13 cellular contexts compared by ENCODE assay signal in the genomic region with DNA sequence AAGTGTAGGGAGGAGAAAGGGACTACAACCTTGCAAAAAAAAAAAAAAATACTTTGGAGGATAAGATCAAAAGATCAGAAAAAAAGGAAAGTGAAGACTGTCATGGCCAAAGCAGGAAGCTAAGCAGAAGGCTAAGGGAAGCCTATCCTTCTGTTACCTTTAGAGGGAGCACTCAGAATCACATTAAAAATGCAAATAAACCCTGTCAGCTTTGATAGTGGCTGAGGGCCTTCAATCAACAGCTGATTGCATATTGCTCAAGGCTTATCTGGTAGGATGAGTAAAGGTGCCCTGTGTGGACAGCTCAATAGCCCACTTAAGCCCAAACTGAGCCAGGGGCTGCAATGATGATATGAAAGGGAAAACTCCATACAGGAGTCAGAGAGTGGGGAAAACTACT.
DNase-seq lines count a peak whose midpoint lies in the region; ATAC-seq, FAIRE-seq and TF ChIP-seq lines count a peak whose summit lies in the region.
"Had no signal": no experiment of that assay in that cellular context is flagged by ENCODE, and none has a peak within 500 bp of the region (broad histone marks: within the 10 kb centered on the region; RNA-seq: fewer than 3 reads in every experiment).

No MANE protein-coding gene starts in this region.

- no peaks in the 10 kb centered on the region for H3K9me3 ChIP-seq in Loucy (ENCODE audit: insufficient read depth, low read depth, low read length)
- no peaks in the 10 kb centered on the region for H3K9me3 ChIP-seq in GM12878 (replicated peaks; ENCODE audit: control insufficient read depth, insufficient read depth, low read length)
- no peaks in the 10 kb centered on the region for H3K9me3 ChIP-seq in neural cell (ENCODE audit: low read length)
- H3K9me3 ChIP-seq: sigmoid colon had no signal

- SMC1A ChIA-PET in GM12878 (lab: Charles Lee; ENCODE audit: uncharacterized antibody, unreplicated experiment), result interaction anchor here (0.6 to 1.8 kb wide), 3 partner anchors 10 to 172 kb away, joined by 3 to 6 read pairs (median 5); no protein-coding TSS in a partner anchor

- CTCF ChIA-PET in GM12878 (lab: Yijun Ruan, JAX), result interaction anchor here (0.6 kb wide), 1 partner anchor 536 kb away, joined by 4 read pairs; no protein-coding TSS in a partner anchor

- H3K4me3 ChIP-seq in Loucy (ENCODE audit: low read length, poor library complexity, severe bottlenecking), result no peak overlapping the region
- no peak overlapping the region for H3K4me3 ChIP-seq in GM12878
- no peak overlapping the region for H3K4me3 ChIP-seq in neural cell (ENCODE audit: low read length)
- H3K4me3 ChIP-seq: sigmoid colon had no signal

- H3K9ac ChIP-seq in Loucy (ENCODE audit: low read depth, low read length, poor library complexity, severe bottlenecking) (no peak overlapping the region), GM12878 (ENCODE audit: control insufficient read depth, insufficient read depth, low read length) (no peak overlapping the region), neural cell (ENCODE audit: low read length) (no peak overlapping the region)

- H3K79me2 ChIP-seq in Loucy (ENCODE audit: insufficient read depth, low read length) (no peaks in the 10 kb centered on the region), GM12878 (ENCODE audit: control insufficient read depth, insufficient read depth, low read length) (no peaks in the 10 kb centered on the region), neural cell (replicated peaks; ENCODE audit: insufficient read depth, low read length) (no peaks in the 10 kb centered on the region)

- H3K27ac ChIP-seq in GM12878 (ENCODE audit: control insufficient read depth, insufficient read depth) (no peak overlapping the region), neural cell (ENCODE audit: low read length) (no peak overlapping the region)
- H3K27ac ChIP-seq: sigmoid colon had no signal

- H3F3A ChIP-seq in Loucy (ENCODE audit: low read depth) (no peaks in the 10 kb centered on the region), neural cell (ENCODE audit: insufficient read depth, low read length, poor library complexity, severe bottlenecking) (no peaks in the 10 kb centered on the region)

- TF ChIP-seq CTCF in Loucy (conservative IDR thresholded peaks at IDR 0.05; ENCODE audit: low read length) (peak; percentile 30), GM12878 (IDR thresholded peaks at IDR 0.05 in 2 of 3, conservative IDR thresholded peaks at IDR 0.05 in 1 of 3; ENCODE audit: control insufficient read depth in 2 of 3, extremely low read depth in 1 of 3, insufficient read depth in 1 of 3, low read depth in 3 of 3, low read length in 3 of 3) (peak in 1 of 3 experiments; percentile 23; a peak in 2 of 6 replicates), neural cell (IDR thresholded peaks at IDR 0.05; ENCODE audit: poor library complexity, severe bottlenecking) (peak; percentile 29)

- H3K9me2 ChIP-seq in Loucy (replicated peaks; ENCODE audit: low read depth, low read length) (no peaks in the 10 kb centered on the region), neural cell (ENCODE audit: insufficient read depth, low read length) (no peaks in the 10 kb centered on the region)

- FAIRE-seq in GM12878 (lab: Jason Lieb, UNC) (no peak), urothelium cell line (lab: Jason Lieb, UNC) (no peak)

- no TSS peak for BruUV-seq in GM12878 (replicated peaks; lab: Mats Ljungman, UMichigan)

- intact Hi-C loops in GM12878 (cut with micrococcal nuclease; ENCODE audit: unreplicated experiment), result no loop called here

- ATAC-seq in GM12878, result peak; percentile 54; the same call in 2 of the 3 replicates
- ATAC-seq in GM18511 (IDR thresholded peaks at IDR 0.05; ENCODE audit: unreplicated experiment), result no peak
- ATAC-seq: effector memory CD8-positive, alpha-beta T cell; left colon; T-helper 17 cell had no signal

- H2AFZ ChIP-seq in Loucy (ENCODE audit: low read length) (no peak overlapping the region), GM12878 (ENCODE audit: control insufficient read depth, low read depth, low read length) (no peak overlapping the region), neural cell (ENCODE audit: low read depth, low read length) (no peak overlapping the region)

- POLR2A ChIA-PET in GM12878 (lab: Charles Lee), result no interaction called here

- H3K4me2 ChIP-seq in Loucy (ENCODE audit: low read depth, low read length, poor library complexity, severe bottlenecking) (no peak overlapping the region), GM12878 (ENCODE audit: control insufficient read depth, insufficient read depth) (no peak overlapping the region), neural cell (ENCODE audit: low read length) (no peak overlapping the region)

- TF ChIP-seq RAD21 in GM12878 (IDR thresholded peaks at IDR 0.05; ENCODE audit: insufficient read depth, low read depth, low read length) (0 out of 2 replicates have a peak, but pooled peaks have one; percentile 26), neural cell (conservative IDR thresholded peaks at IDR 0.05) (no peak)

- TF ChIP-seq POLR2A in GM12878 (IDR thresholded peaks at IDR 0.05; ENCODE audit: low read depth, low read length), result no peak

- no peaks in the 10 kb centered on the region for H4K20me1 ChIP-seq in Loucy (ENCODE audit: insufficient read depth, low read length, poor library complexity, severe bottlenecking)
- no peaks in the 10 kb centered on the region for H4K20me1 ChIP-seq in GM12878 (ENCODE audit: control insufficient read depth, insufficient read depth)
- H4K20me1 ChIP-seq in neural cell (ENCODE audit: insufficient read depth), result no peaks in the 10 kb centered on the region

- RAD21 ChIA-PET in GM12878 (lab: Charles Lee; ENCODE audit: unreplicated experiment), result no interaction called here

- TF ChIP-seq EP300 in GM12878 (IDR thresholded peaks at IDR 0.05; ENCODE audit: borderline replicate concordance in 1 of 2, control insufficient read depth in 1 of 2, low read depth in 2 of 2, low read length in 2 of 2) (no peak), neural cell (conservative IDR thresholded peaks at IDR 0.05; ENCODE audit: poor library complexity, severe bottlenecking) (no peak)

- H3K4me1 ChIP-seq in Loucy (ENCODE audit: insufficient read depth, low read length, poor library complexity, severe bottlenecking) (no peaks in the 10 kb centered on the region), GM12878 (ENCODE audit: control insufficient read depth, insufficient read depth, low read length) (no peaks in the 10 kb centered on the region)
- H3K4me1 ChIP-seq: sigmoid colon had no signal

- in situ Hi-C loops in GM12878 (cut with MboI), result no loop called here

- no peaks in the 10 kb centered on the region for H3K27me3 ChIP-seq in Loucy (ENCODE audit: insufficient read depth, low read length, poor library complexity, severe bottlenecking)
- H3K27me3 ChIP-seq in GM12878 (replicated peaks in 1 of 2; ENCODE audit: control insufficient read depth in 2 of 2, insufficient read depth in 2 of 2, low read length in 1 of 2), result no peaks in the 10 kb centered on the region
- no peaks in the 10 kb centered on the region for H3K27me3 ChIP-seq in neural cell (ENCODE audit: insufficient read depth, low read depth, low read length)
- H3K27me3 ChIP-seq: sigmoid colon had no signal

- H3K36me3 ChIP-seq in Loucy (ENCODE audit: insufficient read depth, low read length), result no peaks in the 10 kb centered on the region
- H3K36me3 ChIP-seq in GM12878 (ENCODE audit: control insufficient read depth in 2 of 2, insufficient read depth in 2 of 2, low read length in 1 of 2), result no peaks in the 10 kb centered on the region
- H3K36me3 ChIP-seq in neural cell (ENCODE audit: insufficient read depth, low read length), result no peaks in the 10 kb centered on the region
- H3K36me3 ChIP-seq: sigmoid colon had no signal

- DNase-seq in NCI-H1694 treated with DMSO at 0.1 percent for 48 hours (lab: John Stamatoyannopoulos, UW) (peak; percentile 4), NCI-H1694 (lab: John Stamatoyannopoulos, UW) (no peak), GM12878 (ENCODE audit: low read depth, low spot score) (no peak), urothelium cell line (ENCODE audit: low spot score) (no peak), amniotic stem cell (lab: John Stamatoyannopoulos, UW) (no peak)
- DNase-seq: effector memory CD8-positive, alpha-beta T cell; left colon; NCI-H2107; sigmoid colon; T-helper 17 cell had no signal

TF ChIP-seq in neural cell, 6 proteins besides CTCF, POLR2A, EP300 and RAD21:
- TF ChIP-seq EZH2 (IDR thresholded peaks at IDR 0.05; ENCODE audit: borderline replicate concordance, insufficient read depth, low read length, poor library complexity, severe bottlenecking) (no peak), POLR2AphosphoS5 (IDR thresholded peaks at IDR 0.05) (no peak), TAF1 (IDR thresholded peaks at IDR 0.05; ENCODE audit: low read depth) (no peak), MXI1 (conservative IDR thresholded peaks at IDR 0.05; ENCODE audit: poor library complexity, severe bottlenecking) (no peak), SMC3 (conservative IDR thresholded peaks at IDR 0.05; ENCODE audit: poor library complexity) (no peak)
- TF ChIP-seq, protein P1, sequence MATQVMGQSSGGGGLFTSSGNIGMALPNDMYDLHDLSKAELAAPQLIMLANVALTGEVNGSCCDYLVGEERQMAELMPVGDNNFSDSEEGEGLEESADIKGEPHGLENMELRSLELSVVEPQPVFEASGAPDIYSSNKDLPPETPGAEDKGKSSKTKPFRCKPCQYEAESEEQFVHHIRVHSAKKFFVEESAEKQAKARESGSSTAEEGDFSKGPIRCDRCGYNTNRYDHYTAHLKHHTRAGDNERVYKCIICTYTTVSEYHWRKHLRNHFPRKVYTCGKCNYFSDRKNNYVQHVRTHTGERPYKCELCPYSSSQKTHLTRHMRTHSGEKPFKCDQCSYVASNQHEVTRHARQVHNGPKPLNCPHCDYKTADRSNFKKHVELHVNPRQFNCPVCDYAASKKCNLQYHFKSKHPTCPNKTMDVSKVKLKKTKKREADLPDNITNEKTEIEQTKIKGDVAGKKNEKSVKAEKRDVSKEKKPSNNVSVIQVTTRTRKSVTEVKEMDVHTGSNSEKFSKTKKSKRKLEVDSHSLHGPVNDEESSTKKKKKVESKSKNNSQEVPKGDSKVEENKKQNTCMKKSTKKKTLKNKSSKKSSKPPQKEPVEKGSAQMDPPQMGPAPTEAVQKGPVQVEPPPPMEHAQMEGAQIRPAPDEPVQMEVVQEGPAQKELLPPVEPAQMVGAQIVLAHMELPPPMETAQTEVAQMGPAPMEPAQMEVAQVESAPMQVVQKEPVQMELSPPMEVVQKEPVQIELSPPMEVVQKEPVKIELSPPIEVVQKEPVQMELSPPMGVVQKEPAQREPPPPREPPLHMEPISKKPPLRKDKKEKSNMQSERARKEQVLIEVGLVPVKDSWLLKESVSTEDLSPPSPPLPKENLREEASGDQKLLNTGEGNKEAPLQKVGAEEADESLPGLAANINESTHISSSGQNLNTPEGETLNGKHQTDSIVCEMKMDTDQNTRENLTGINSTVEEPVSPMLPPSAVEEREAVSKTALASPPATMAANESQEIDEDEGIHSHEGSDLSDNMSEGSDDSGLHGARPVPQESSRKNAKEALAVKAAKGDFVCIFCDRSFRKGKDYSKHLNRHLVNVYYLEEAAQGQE (IDR thresholded peaks at IDR 0.05; ENCODE audit: borderline replicate concordance), result no peak
